12 cellular contexts compared by ENCODE assay signal in genomic region chr12:91139981-91140659, GRCh38. TPM values are rescaled to one million over a fixed set of nuclear protein-coding genes. Genes with fewer than 3 reads are reported as not detected.
DNase-seq lines count a peak whose midpoint lies in the region; ATAC-seq and FAIRE-seq lines count a peak whose summit lies in the region.
"Had no signal": no experiment of that assay in that cellular context is flagged by ENCODE, and none has a peak within 500 bp of the region (broad histone marks: within the 10 kb centered on the region; RNA-seq: fewer than 3 reads in every experiment).

No MANE protein-coding gene starts in this region.

- H3K9me3 ChIP-seq in mesodermal cell (ENCODE audit: control insufficient read depth, low read length) = no peaks in the 10 kb centered on the region

- no peak overlapping the region for H3K4me3 ChIP-seq in mesodermal cell (ENCODE audit: extremely low read depth, insufficient read depth, low read length, poor library complexity, severe bottlenecking)

- H3K4me1 ChIP-seq in mesodermal cell (ENCODE audit: control insufficient read depth, insufficient read depth, low read length, poor library complexity, severe bottlenecking) = peaks cover 38% of the 10 kb centered on the region

- intact Hi-C loops in Right ventricle myocardium inferior (cut with DNase I) = no loop called here
- intact Hi-C loops in cardiac septum (cut with DNase I) = no loop called here

- peak; percentile 99 for FAIRE-seq in endometrium (lab: Jason Lieb, UNC)

- peak; percentile 69 for ATAC-seq in Right ventricle myocardium inferior

- H3K27ac ChIP-seq in mesodermal cell (ENCODE audit: low read depth, low read length, severe bottlenecking) = peak overlapping the region; percentile 57

- WGBS in mesodermal cell (ENCODE audit: insufficient coverage in 2 of 2), 2 experiments = no CpG with 5 or more reads among the region's 1 CpG

- no peaks in the 10 kb centered on the region for H3K36me3 ChIP-seq in mesodermal cell (ENCODE audit: control insufficient read depth, insufficient read depth, low read length)

- no peak for DNase-seq in Right ventricle myocardium inferior (ENCODE audit: missing footprints)
- DNase-seq in cardiac septum (ENCODE audit: low spot score) = no peak
- DNase-seq in stimulated activated CD4-positive, alpha-beta T cell treated with anti-CD3 and anti-CD28 coated beads, Interleukin-12 subunit alpha, Interleukin-12 subunit beta, amount 100 ng/mL, for 4 hours = no peak
- DNase-seq in OCI-M2 (lab: John Stamatoyannopoulos, UW; ENCODE audit: unreplicated experiment) = no peak
- DNase-seq in NCI-H82 treated with DMSO at 0.1 percent for 48 hours (lab: John Stamatoyannopoulos, UW; ENCODE audit: unreplicated experiment) = no peak
- DNase-seq in SW 1271 (lab: John Stamatoyannopoulos, UW) = no peak
- DNase-seq: 8988T, GOT3, T-helper 9 cell had no signal

RNA-seq across cellular contexts. Expression of gene LUM, which starts 28.8 kb away (rescaled TPM):
- 54.9 TPM for total RNA-seq in Right ventricle myocardium inferior
- 130 TPM for total RNA-seq in cardiac septum
- polyA plus RNA-seq in mesodermal cell (2013, experiment 1 of 2) = 405 TPM
- polyA plus RNA-seq in mesodermal cell (2013, experiment 2 of 2) = 652 TPM
- total RNA-seq: G401 had no signal

RNA-seq across cellular contexts. Expression of gene DCN, which starts 42.5 kb away (rescaled TPM):
- 1,037 TPM for total RNA-seq in Right ventricle myocardium inferior
- 480 TPM for total RNA-seq in cardiac septum
- 15.0 TPM for polyA plus RNA-seq in mesodermal cell (2013, experiment 1 of 2)
- polyA plus RNA-seq in mesodermal cell (2013, experiment 2 of 2) = 28.9 TPM
- total RNA-seq: G401 had no signal
